Comparison of ENCODE assay signal across 9 cellular contexts in the genomic region with DNA sequence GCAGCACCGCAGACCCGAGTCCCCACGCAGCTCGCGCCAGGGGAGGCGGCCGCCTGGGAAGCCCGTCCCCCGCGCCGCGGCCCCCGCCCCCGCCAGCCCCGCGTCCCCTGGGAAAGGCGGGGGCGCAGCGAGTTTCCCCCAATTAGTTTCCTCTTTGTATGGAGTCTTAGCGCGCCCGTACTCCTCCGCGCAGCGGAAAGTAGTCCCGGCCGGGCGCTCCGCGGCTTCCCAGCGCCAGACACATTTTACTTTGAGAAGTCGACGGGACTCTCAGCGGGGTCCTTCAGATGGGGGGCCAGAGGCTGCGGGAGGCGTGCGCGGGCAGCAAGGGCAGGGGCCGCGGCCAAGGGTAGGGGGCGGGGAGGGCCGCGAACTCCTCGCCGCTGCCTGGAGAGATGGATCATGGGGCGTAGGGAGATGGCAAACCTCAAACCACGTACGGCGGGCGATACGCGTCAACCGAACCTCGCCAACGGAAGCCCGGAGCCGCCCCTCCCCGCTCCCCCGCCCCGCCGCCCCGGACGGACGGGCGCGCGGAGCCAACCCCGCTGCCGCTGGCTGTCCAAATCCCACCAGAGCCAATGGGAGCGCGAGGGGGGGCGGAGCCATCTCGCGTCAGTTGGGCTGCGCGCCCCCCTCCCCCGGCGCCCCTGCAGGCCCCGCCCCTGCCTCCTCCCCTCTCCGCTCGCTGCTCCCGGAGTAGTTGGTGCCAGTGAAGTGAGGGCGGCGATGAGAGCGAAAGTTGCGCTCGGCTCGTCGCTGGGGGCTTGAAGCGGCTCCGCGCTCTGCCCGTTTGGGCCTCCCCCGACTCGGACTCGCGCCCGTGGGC. TPM values are rescaled to one million over a fixed set of nuclear protein-coding genes. Genes with fewer than 3 reads are reported as not detected.
A peak's percentile ranks its signal among the peaks of the same experiment; 100 is the strongest.
DNase-seq lines count a peak whose midpoint lies in the region; ATAC-seq, FAIRE-seq and TF ChIP-seq lines count a peak whose summit lies in the region.
"Had no signal": no experiment of that assay in that cellular context is flagged by ENCODE, and none has a peak within 500 bp of the region (broad histone marks: within the 10 kb centered on the region; RNA-seq: fewer than 3 reads in every experiment).

A gene (plus strand): TSS at position 706 of the 829 bp plus-strand sequence. CDS start 238 bp downstream, outside the sequence.

- ATAC-seq in HG03439 (IDR thresholded peaks at IDR 0.05; ENCODE audit: unreplicated experiment): peak; percentile 71

- DNase-seq in Ammon's horn (ENCODE audit: low spot score): peak; percentile 98
- peak; percentile 97 for DNase-seq in GM19238 (ENCODE audit: insufficient read length, low spot score)
- peak; percentile 95 for DNase-seq in NCI-H510A (lab: John Stamatoyannopoulos, UW)
- peak; percentile 97 for DNase-seq in activated CD4-positive, alpha-beta T cell treated with anti-CD3 and anti-CD28 coated beads for 1 hour
- peak; percentile 56 to 93 for DNase-seq in cerebellar nuclear complex (lab: John Stamatoyannopoulos, UW)
- no peak for DNase-seq in keratinocyte (ENCODE audit: low read depth, low spot score)
- peak; percentile 94 to 98 (median 95) for DNase-seq in stimulated activated CD4-positive, alpha-beta T cell treated with anti-CD3 and anti-CD28 coated beads, Interleukin-12 subunit alpha, Interleukin-12 subunit beta, amount 100 ng/mL, for 48 hours (ENCODE audit: low read depth in 2 of 3, low spot score in 1 of 3)

- no peak for FAIRE-seq in keratinocyte (lab: Jason Lieb, UNC)
- FAIRE-seq: endometrium had no signal

- H4K20me1 ChIP-seq in keratinocyte (ENCODE audit: control insufficient read depth, extremely low read depth, insufficient read depth, low read length): peaks cover 6% of the 10 kb centered on the region

- H3K9ac ChIP-seq in keratinocyte (ENCODE audit: control insufficient read depth, extremely low read depth, insufficient read depth, low read length): peak within 1 kb of the TSS; percentile 89

- peak within 1 kb of the TSS; percentile 86 for H3K27ac ChIP-seq in keratinocyte (ENCODE audit: control insufficient read depth, insufficient read depth, low read length)

- peak within 1 kb of the TSS; percentile 49 for H2AFZ ChIP-seq in keratinocyte (ENCODE audit: control insufficient read depth, low read length)

- H3K9me3 ChIP-seq in keratinocyte (ENCODE audit: control insufficient read depth, low read depth, low read length): no peaks in the 10 kb centered on the region

- peaks cover 42% of the 10 kb centered on the region for H3K79me2 ChIP-seq in keratinocyte (ENCODE audit: control insufficient read depth, insufficient read depth, low read length)

- H3K4me3 ChIP-seq in keratinocyte (ENCODE audit: control insufficient read depth in 2 of 3, extremely low read depth in 1 of 3, insufficient read depth in 2 of 3, low read depth in 1 of 3, low read length in 3 of 3): peak within 1 kb of the TSS; percentile 93 to 99 (median 98)

- dilution Hi-C loops in keratinocyte (cut with MboI; ENCODE audit: extremely low pct_ligation_motif_present, low sequenced_read_pairs): no loop called here

- no peaks in the 10 kb centered on the region for H3K27me3 ChIP-seq in keratinocyte (ENCODE audit: control insufficient read depth, extremely low read depth, insufficient read depth, low read length)

- TF ChIP-seq CTCF in keratinocyte (optimal IDR thresholded peaks at IDR 0.05 in 1 of 3, IDR thresholded peaks at IDR 0.05 in 1 of 3, conservative IDR thresholded peaks at IDR 0.05 in 1 of 3; ENCODE audit: extremely low read depth in 1 of 3, insufficient read depth in 2 of 3, low read length in 3 of 3): peak in 1 of 3 experiments; percentile 6

- peaks cover 30% of the 10 kb centered on the region for H3K4me1 ChIP-seq in keratinocyte (ENCODE audit: control insufficient read depth, extremely low read depth, insufficient read depth, low read length)

- peak within 1 kb of the TSS; percentile 89 for H3K4me2 ChIP-seq in keratinocyte (ENCODE audit: control insufficient read depth, extremely low read depth, insufficient read depth, low read depth, low read length)

- H3K9me1 ChIP-seq in keratinocyte (ENCODE audit: control insufficient read depth, extremely low read depth, insufficient read depth, low read length): no peaks in the 10 kb centered on the region

- peaks cover 0 to 1% of the 10 kb centered on the region in 2 experiments for H3K36me3 ChIP-seq in keratinocyte (ENCODE audit: control insufficient read depth in 2 of 2, extremely low read depth in 1 of 2, insufficient read depth in 2 of 2, low read length in 2 of 2)

RNA-seq across cellular contexts. Expression of the gene that starts here (rescaled TPM):
- 19.7 to 29.8 TPM (median 27.0 TPM) in 3 replicates for polyA plus RNA-seq in keratinocyte
- 23.3 TPM for polyA plus RNA-seq in keratinocyte (2011; ENCODE audit: low read depth)
- polyA plus RNA-seq in keratinocyte (2011; cell fraction: cytosol; rRNA removed): 16.1 and 28.6 TPM in 2 replicates
- 35.0 and 41.8 TPM in 2 replicates for polyA plus RNA-seq in keratinocyte (2011; cell fraction: nucleus; rRNA removed)
- 21.3 and 21.9 TPM in 2 replicates for polyA plus RNA-seq in keratinocyte (2012; ENCODE audit: low replicate concordance)
- 18.8 to 39.6 TPM (median 26.1 TPM) in 3 replicates for polyA minus RNA-seq in keratinocyte
- polyA minus RNA-seq in keratinocyte (2011; cell fraction: cytosol; rRNA and poly(A)+ RNA removed): 17.8 TPM
- polyA minus RNA-seq in keratinocyte (2011; cell fraction: nucleus; rRNA and poly(A)+ RNA removed): 30.0 and 53.4 TPM in 2 replicates
